Comparison of ENCODE assay signal across 8 cellular contexts in genomic region chr19:9621156-9622037, GRCh38. TPM values are rescaled to one million over a fixed set of nuclear protein-coding genes. Genes with fewer than 3 reads are reported as not detected.
A peak's percentile ranks its signal among the peaks of the same experiment; 100 is the strongest.
DNase-seq lines count a peak whose midpoint lies in the region; ATAC-seq and TF ChIP-seq lines count a peak whose summit lies in the region.

TSS of gene ZNF561 (minus strand) at chr19:9621232. CDS start at chr19:9619456, 1,776 bp downstream.

- H3K9me3 ChIP-seq in effector memory CD4-positive, alpha-beta T cell (ENCODE audit: control insufficient read depth, low read length) = no peaks in the 10 kb centered on the region

- peaks cover 8% of the 10 kb centered on the region for H3K4me1 ChIP-seq in effector memory CD4-positive, alpha-beta T cell (ENCODE audit: control insufficient read depth, insufficient read depth, low read length, poor library complexity, severe bottlenecking)

- H3K27me3 ChIP-seq in BJ (ENCODE audit: control insufficient read depth, insufficient read depth, low read length) = no peaks in the 10 kb centered on the region
- H3K27me3 ChIP-seq in effector memory CD4-positive, alpha-beta T cell (replicated peaks; ENCODE audit: control insufficient read depth, insufficient read depth, low read length, poor library complexity, severe bottlenecking) = no peaks in the 10 kb centered on the region

- CTCF ChIA-PET in BJ (lab: Yijun Ruan, JAX) = no interaction called here

- H3K27ac ChIP-seq in effector memory CD4-positive, alpha-beta T cell (ENCODE audit: insufficient read depth, low read length, poor library complexity, severe bottlenecking) = peak within 1 kb of the TSS; percentile 94

- peaks cover 11% of the 10 kb centered on the region for H3K36me3 ChIP-seq in BJ (ENCODE audit: control insufficient read depth, insufficient read depth, low read length)
- peaks cover 16% of the 10 kb centered on the region for H3K36me3 ChIP-seq in effector memory CD4-positive, alpha-beta T cell (ENCODE audit: control insufficient read depth, insufficient read depth, low read length)

- TF ChIP-seq CTCF in BJ (IDR thresholded peaks at IDR 0.05; ENCODE audit: insufficient read depth, low read depth, low read length) = no peak

- H3K4me3 ChIP-seq in BJ (ENCODE audit: low read depth, low read length) = peak within 1 kb of the TSS; percentile 81
- H3K4me3 ChIP-seq in effector memory CD4-positive, alpha-beta T cell (ENCODE audit: insufficient read depth, low read depth, low read length, poor library complexity, severe bottlenecking) = peak within 1 kb of the TSS; percentile 87

- POLR2A ChIA-PET in BJ (lab: Charles Lee) = no interaction called here

- DNase-seq in BJ (ENCODE audit: low read depth) = peak; percentile 32
- DNase-seq in HS-27A (ENCODE audit: low read depth) = peak; percentile 70
- peak; percentile 75 for DNase-seq in NK-92 treated with Interleukin-12 subunit alpha and Interleukin-12 subunit beta, amount 100 ng/mL, for 24 hours (lab: John Stamatoyannopoulos, UW)
- DNase-seq in activated CD8-positive, alpha-beta memory T cell treated with anti-CD3 and anti-CD28 coated beads for 24 hours = peak; percentile 95
- peak; percentile 78 to 85 (median 83) for DNase-seq in effector memory CD4-positive, alpha-beta T cell
- peak; percentile 88 for DNase-seq in medulla oblongata (ENCODE audit: extremely low spot score)
- peak; percentile 70 to 83 (median 81) for DNase-seq in stimulated activated CD4-positive, alpha-beta T cell treated with anti-CD3 and anti-CD28 coated beads, TNF-alpha, amount 100 ng/mL, for 48 hours (ENCODE audit: low read depth in 3 of 3)

- ATAC-seq in GM19397 (IDR thresholded peaks at IDR 0.05; ENCODE audit: unreplicated experiment) = peak; percentile 84

RNA-seq across cellular contexts. Expression of gene ZNF561, which starts in this region (rescaled TPM):
- 31.4 and 42.3 TPM in 2 replicates for polyA plus RNA-seq in BJ (2011; rRNA removed)
- polyA minus RNA-seq in BJ (2011; rRNA and poly(A)+ RNA removed) = 40.7 and 75.2 TPM in 2 replicates

Comparison
In these comparisons a context has a peak if more than half of its experiments do, and no peak if none do; other contexts are left out.
1. Peak in every context shown above with its lines: DNase-seq, ATAC-seq, H3K4me3 ChIP-seq and H3K27ac ChIP-seq.
2. DNase-seq: peak in every context shown above with its lines; median percentile 95 in activated CD8-positive, alpha-beta memory T cell treated with anti-CD3 and anti-CD28 coated beads for 24 hours; 88 in medulla oblongata; 83 in effector memory CD4-positive, alpha-beta T cell; 81 in stimulated activated CD4-positive, alpha-beta T cell treated with anti-CD3 and anti-CD28 coated beads, TNF-alpha, amount 100 ng/mL, for 48 hours; 75 in NK-92 treated with Interleukin-12 subunit alpha and Interleukin-12 subunit beta, amount 100 ng/mL, for 24 hours; 70 in HS-27A; 32 in BJ.